In the genomic region with DNA sequence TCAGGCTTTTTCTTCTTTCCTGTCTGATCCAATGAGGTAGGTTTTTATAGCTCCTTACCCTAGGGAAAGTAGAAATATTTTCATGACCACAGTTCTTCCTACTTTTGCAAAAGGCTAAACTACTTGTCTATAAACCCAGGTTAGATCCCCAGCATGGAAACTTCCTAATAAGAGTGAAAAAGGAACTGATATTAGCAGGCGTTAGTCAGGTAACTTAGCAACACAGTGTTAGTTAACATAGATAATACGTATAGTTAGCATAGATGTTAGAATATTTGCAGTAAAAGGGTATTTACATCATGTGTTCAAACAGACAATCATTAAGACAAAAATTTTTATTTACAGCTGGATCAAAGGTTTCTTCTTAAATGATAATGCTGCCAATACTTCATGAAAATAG, we compare ENCODE assay signal across 22 cellular contexts.
"Had no signal": no experiment of that assay in that cellular context is flagged by ENCODE, and none has a peak within 500 bp of the region (broad histone marks: within the 10 kb centered on the region; RNA-seq: fewer than 3 reads in every experiment).

No MANE protein-coding gene starts in this region.

- H3K36me3 Mint-ChIP-seq: activated naive CD8-positive, alpha-beta T cell treated with anti-CD3 and anti-CD28 coated beads for 36 hours; immature natural killer cell; mesothelial cell of epicardium; natural killer cell; WTC11 had no signal

- H3K4me1 Mint-ChIP-seq: activated naive CD8-positive, alpha-beta T cell treated with anti-CD3 and anti-CD28 coated beads for 36 hours; immature natural killer cell; natural killer cell; WTC11 had no signal

- DNase-seq: activated CD4-positive, alpha-beta T cell treated with anti-CD3 and anti-CD28 coated beads, Interleukin-2, amount 50 U/mL, for 4 hours; activated CD8-positive, alpha-beta memory T cell treated with anti-CD3 and anti-CD28 coated beads for 24 hours; activated CD8-positive, alpha-beta memory T cell treated with anti-CD3 and anti-CD28 coated beads, Interleukin-2, amount 50 U/mL, for 4 hours; activated naive CD4-positive, alpha-beta T cell treated with Interleukin-2 at 50 U/mL for 16 hours; activated naive CD8-positive, alpha-beta T cell treated with anti-CD3 and anti-CD28 coated beads for 36 hours; activated T-cell treated with anti-CD3 and anti-CD28 coated beads, Interleukin-2, amount 50 U/mL, for 24 hours; central memory CD4-positive, alpha-beta T cell; dermis blood vessel endothelial cell; effector memory CD4-positive, alpha-beta T cell; foreskin melanocyte; immature natural killer cell; left lung; natural killer cell; right cardiac atrium; stimulated activated CD4-positive, alpha-beta T cell treated with anti-CD3 and anti-CD28 coated beads, Interleukin-4, amount 100 ng/mL, for 24 hours; substantia nigra; thyroid gland; upper lobe of right lung had no signal

- H3K4me1 ChIP-seq: left lung, upper lobe of right lung had no signal

- H3K4me3 ChIP-seq: left lung, thyroid gland, upper lobe of right lung had no signal

- ATAC-seq: left lung, natural killer cell, right cardiac atrium, upper lobe of right lung, WTC11 had no signal

- H3K9me3 ChIP-seq: left lung, thyroid gland, upper lobe of right lung had no signal

- H3K27me3 ChIP-seq: left lung, thyroid gland, upper lobe of right lung had no signal

- H3K4me3 Mint-ChIP-seq: activated naive CD8-positive, alpha-beta T cell treated with anti-CD3 and anti-CD28 coated beads for 36 hours; activated T-cell treated with anti-CD3 and anti-CD28 coated beads, Interleukin-2, amount 50 U/mL, for 24 hours; immature natural killer cell; mesothelial cell of epicardium; natural killer cell; stimulated activated naive CD8-positive, alpha-beta T cell treated with anti-CD3 and anti-CD28 coated beads, Interleukin-15, Interleukin-2, amounts not matched to agents 100 ng/mL and 50 ng/mL, for 24 hours; WTC11 had no signal

- H3K36me3 ChIP-seq: left lung, thyroid gland, upper lobe of right lung had no signal

- H3K27ac Mint-ChIP-seq: activated naive CD8-positive, alpha-beta T cell treated with anti-CD3 and anti-CD28 coated beads for 36 hours; activated T-cell treated with anti-CD3 and anti-CD28 coated beads, Interleukin-2, amount 50 U/mL, for 24 hours; activated T-helper 2 cell treated with anti-CD3 and anti-CD28 coated beads, Interferon-gamma antibody, Interleukin-2, Interleukin-4, amounts not matched to agents 10 μg/mL and 5 μg/mL and 100 μg/mL, durations not matched to agents 14 hours and 24 hours and 36 hours; immature natural killer cell; mesothelial cell of epicardium; natural killer cell; stimulated activated naive CD8-positive, alpha-beta T cell treated with anti-CD3 and anti-CD28 coated beads, Interleukin-15, Interleukin-2, amounts not matched to agents 100 ng/mL and 50 ng/mL, for 24 hours; WTC11 had no signal

- H3K27ac ChIP-seq: left lung, thyroid gland, upper lobe of right lung had no signal

- H3K9me3 Mint-ChIP-seq: activated naive CD8-positive, alpha-beta T cell treated with anti-CD3 and anti-CD28 coated beads for 36 hours; activated T-cell treated with anti-CD3 and anti-CD28 coated beads, Interleukin-2, amount 50 U/mL, for 24 hours; activated T-helper 2 cell treated with anti-CD3 and anti-CD28 coated beads, Interferon-gamma antibody, Interleukin-2, Interleukin-4, amounts not matched to agents 10 μg/mL and 5 μg/mL and 100 μg/mL, durations not matched to agents 14 hours and 24 hours and 36 hours; immature natural killer cell; natural killer cell; stimulated activated naive CD8-positive, alpha-beta T cell treated with anti-CD3 and anti-CD28 coated beads, Interleukin-15, Interleukin-2, amounts not matched to agents 100 ng/mL and 50 ng/mL, for 24 hours; WTC11 had no signal
